In the genomic region with DNA sequence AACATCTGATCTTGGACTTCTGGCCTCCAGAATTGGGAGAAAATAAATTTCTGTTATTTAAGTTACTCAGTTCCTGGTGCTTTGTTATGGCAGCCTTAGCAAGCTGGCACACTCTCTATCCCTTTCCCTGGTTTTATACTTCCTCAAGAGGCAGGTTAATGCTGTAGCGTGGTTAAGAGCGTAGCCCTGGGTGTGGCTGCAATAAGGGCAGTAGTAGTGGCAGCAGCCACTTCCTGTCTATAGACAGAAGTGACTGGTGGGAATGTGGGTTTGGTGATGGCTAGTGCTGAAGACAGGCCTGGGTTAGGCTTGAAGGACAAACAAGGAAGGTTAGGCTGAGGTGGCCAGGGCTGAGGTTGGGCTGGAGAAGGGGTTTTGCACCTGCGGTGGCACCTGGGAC, we compare ENCODE assay signal across 12 cellular contexts. TPM values are rescaled to one million over a fixed set of nuclear protein-coding genes. Genes with fewer than 3 reads are reported as not detected.
DNase-seq lines count a peak whose midpoint lies in the region; ATAC-seq, FAIRE-seq and TF ChIP-seq lines count a peak whose summit lies in the region.
"Had no signal": no experiment of that assay in that cellular context is flagged by ENCODE, and none has a peak within 500 bp of the region (broad histone marks: within the 10 kb centered on the region; RNA-seq: fewer than 3 reads in every experiment).

No MANE protein-coding gene starts in this region.

- CTCF ChIA-PET in GM12878 (lab: Yijun Ruan, JAX) (interaction anchor here (1.2 to 2.0 kb wide), 2 partner anchors 13 to 36 kb away, joined by 4 to 5 read pairs; no protein-coding TSS in a partner anchor), RWPE1 (lab: Yijun Ruan, JAX) (interaction anchor here (0.7 kb wide), 1 partner anchor 514 kb away, joined by 3 read pairs; no protein-coding TSS in a partner anchor)

- POLR2A ChIA-PET in GM12878 (lab: Charles Lee) (interaction anchor here (1.0 kb wide), 1 partner anchor 62 kb away, joined by 3 read pairs; no protein-coding TSS in a partner anchor), RWPE1 (lab: Yijun Ruan, JAX; ENCODE audit: low non-redundant PET) (no interaction called here)

- H3K4me2 ChIP-seq in GM12878 (ENCODE audit: control insufficient read depth, insufficient read depth) = no peak overlapping the region

- TF ChIP-seq POLR2A in GM12878 (IDR thresholded peaks at IDR 0.05; ENCODE audit: low read depth, low read length) = no peak

- H3K27me3 ChIP-seq in GM12878 (replicated peaks in 1 of 2; ENCODE audit: control insufficient read depth in 2 of 2, insufficient read depth in 2 of 2, low read length in 1 of 2) = no peaks in the 10 kb centered on the region

- no peak for FAIRE-seq in GM12878 (lab: Jason Lieb, UNC)
- FAIRE-seq: bronchial epithelial cell had no signal

- intact Hi-C loops in GM12878 (cut with micrococcal nuclease; ENCODE audit: unreplicated experiment) = no loop called here
- intact Hi-C loops in natural killer cell (cut with micrococcal nuclease) = loop anchor here (5.0 kb wide), 1 partner anchor 33 kb away; no protein-coding TSS in a partner anchor

- RAD21 ChIA-PET in GM12878 (lab: Charles Lee; ENCODE audit: unreplicated experiment) = no interaction called here

- peaks cover 2% of the 10 kb centered on the region; the same call in 1 of the 2 replicates for H3K79me2 ChIP-seq in GM12878 (ENCODE audit: control insufficient read depth, insufficient read depth, low read length)

- SMC1A ChIA-PET in GM12878 (lab: Charles Lee; ENCODE audit: uncharacterized antibody, unreplicated experiment) = no interaction called here

- TF ChIP-seq RAD21 in GM12878 (IDR thresholded peaks at IDR 0.05; ENCODE audit: insufficient read depth, low read depth, low read length) = no peak

- 85% methylated on average over 3 of the region's 3 CpGs for WGBS in GM12878 (ENCODE audit: insufficient coverage, insufficient replicate concordance, low lambda C conversion rate, missing lambda C conversion rate)

- ATAC-seq in GM12878 = no peak
- ATAC-seq in natural killer cell = peak; percentile 27 to 62 (median 47)
- no peak for ATAC-seq in HG02588 (IDR thresholded peaks at IDR 0.05; ENCODE audit: unreplicated experiment)
- ATAC-seq: gastrocnemius medialis; stimulated activated naive B cell treated with anti-CD40 and anti-IgM and Interleukin-4, amounts not matched to agents 10 μg/mL and 1 μg/mL and 100 μg/mL, for 72 hours had no signal

- no peaks in the 10 kb centered on the region for H3K36me3 Mint-ChIP-seq in natural killer cell
- H3K36me3 Mint-ChIP-seq: stimulated activated naive B cell treated with anti-CD40 and anti-IgM and Interleukin-4, amounts not matched to agents 10 μg/mL and 1 μg/mL and 100 μg/mL, for 72 hours had no signal

- in situ Hi-C loops in GM12878 (cut with MboI) = no loop called here

- H3K9ac ChIP-seq in GM12878 (ENCODE audit: control insufficient read depth, insufficient read depth, low read length) = no peak overlapping the region

- H3K9me3 ChIP-seq in GM12878 (replicated peaks; ENCODE audit: control insufficient read depth, insufficient read depth, low read length) = no peaks in the 10 kb centered on the region
- H3K9me3 ChIP-seq: gastrocnemius medialis had no signal

- H3K36me3 ChIP-seq in GM12878 (ENCODE audit: control insufficient read depth in 2 of 2, insufficient read depth in 2 of 2, low read length in 1 of 2) = no peaks in the 10 kb centered on the region
- H3K36me3 ChIP-seq: gastrocnemius medialis had no signal

- H3K4me1 Mint-ChIP-seq in natural killer cell = peaks cover 34 to 59% of the 10 kb centered on the region in 2 donors

- peaks cover 6% of the 10 kb centered on the region for H3K4me1 ChIP-seq in GM12878 (ENCODE audit: control insufficient read depth, insufficient read depth, low read length)

- no peaks in the 10 kb centered on the region for H3K27me3 Mint-ChIP-seq in natural killer cell (ENCODE audit: low read depth in 2 of 2)

- peak overlapping the region; percentile 75 for H3K4me3 Mint-ChIP-seq in natural killer cell
- H3K4me3 Mint-ChIP-seq: stimulated activated naive B cell treated with anti-CD40 and anti-IgM and Interleukin-4, amounts not matched to agents 10 μg/mL and 1 μg/mL and 100 μg/mL, for 72 hours had no signal

- no peak overlapping the region for H2AFZ ChIP-seq in GM12878 (ENCODE audit: control insufficient read depth, low read depth, low read length)

- peak overlapping the region; percentile 58 to 82 for H3K27ac Mint-ChIP-seq in natural killer cell
- H3K27ac Mint-ChIP-seq: stimulated activated naive B cell treated with anti-CD40 and anti-IgM and Interleukin-4, amounts not matched to agents 10 μg/mL and 1 μg/mL and 100 μg/mL, for 72 hours had no signal

- TF ChIP-seq CTCF in GM12878 (IDR thresholded peaks at IDR 0.05 in 2 of 3, conservative IDR thresholded peaks at IDR 0.05 in 1 of 3; ENCODE audit: control insufficient read depth in 2 of 3, extremely low read depth in 1 of 3, insufficient read depth in 1 of 3, low read depth in 3 of 3, low read length in 3 of 3) = no peak
- no peak for TF ChIP-seq CTCF in natural killer cell (IDR thresholded peaks at IDR 0.05)
- no peak for TF ChIP-seq CTCF in RWPE1 (conservative IDR thresholded peaks at IDR 0.05; ENCODE audit: low read depth)

- no peak overlapping the region for H3K27ac ChIP-seq in GM12878 (ENCODE audit: control insufficient read depth, insufficient read depth)
- no peak overlapping the region for H3K27ac ChIP-seq in RWPE1
- H3K27ac ChIP-seq: gastrocnemius medialis had no signal

- TF ChIP-seq EP300 in GM12878 (IDR thresholded peaks at IDR 0.05; ENCODE audit: borderline replicate concordance in 1 of 2, control insufficient read depth in 1 of 2, low read depth in 2 of 2, low read length in 2 of 2) = no peak

- peaks cover 3% of the 10 kb centered on the region; the same call in 1 of the 2 replicates for H4K20me1 ChIP-seq in GM12878 (ENCODE audit: control insufficient read depth, insufficient read depth)

- no TSS peak for BruUV-seq in GM12878 (replicated peaks; lab: Mats Ljungman, UMichigan)

- no peak overlapping the region for H3K4me3 ChIP-seq in GM12878
- H3K4me3 ChIP-seq: gastrocnemius medialis had no signal

- no peaks in the 10 kb centered on the region for H3K9me3 Mint-ChIP-seq in natural killer cell
- H3K9me3 Mint-ChIP-seq: stimulated activated naive B cell treated with anti-CD40 and anti-IgM and Interleukin-4, amounts not matched to agents 10 μg/mL and 1 μg/mL and 100 μg/mL, for 72 hours had no signal

- DNase-seq in DMS153 treated with DMSO at 0.1 percent for 48 hours (lab: John Stamatoyannopoulos, UW; ENCODE audit: unreplicated experiment) (peak; percentile 72), LoVo (ENCODE audit: low spot score) (peak; percentile 84), GM12878 (ENCODE audit: low read depth, low spot score) (no peak), natural killer cell (no peak), RWPE1 (ENCODE audit: low spot score) (no peak), NCI-H146 treated with DMSO at 0.1 percent for 48 hours (lab: John Stamatoyannopoulos, UW; ENCODE audit: unreplicated experiment) (no peak)
- DNase-seq in stimulated activated CD4-positive, alpha-beta T cell treated with anti-CD3 and anti-CD28 coated beads, Interleukin-4, amount 100 ng/mL, for 4 hours = no peak
- DNase-seq: stimulated activated CD4-positive, alpha-beta T cell treated with anti-CD3 and anti-CD28 coated beads, Interleukin-12 subunit alpha, Interleukin-12 subunit beta, amount 100 ng/mL, for 4 hours; stimulated activated naive B cell treated with anti-CD40 and anti-IgM and Interleukin-4, amounts not matched to agents 10 μg/mL and 1 μg/mL and 100 μg/mL, for 72 hours had no signal

TF ChIP-seq in GM12878, 131 proteins besides CTCF, POLR2A, EP300 and RAD21:
- TF ChIP-seq SPI1 (IDR thresholded peaks at IDR 0.05; ENCODE audit: borderline replicate concordance, insufficient read depth, low read depth, low read length) (peak; percentile 7; the same call in 1 of the 2 replicates), IKZF2 (IDR thresholded peaks at IDR 0.05) (no peak)
TF ChIP-seq in GM12878: peak in this region for 1.

RNA-seq across cellular contexts. Expression of a gene that starts 3.6 kb away (rescaled TPM):
- total RNA-seq in GM12878 (2013; cell fraction: nucleolus; rRNA removed) = 17.5 and 21.3 TPM in 2 replicates
- total RNA-seq in GM12878 (2014; rRNA removed) = 23.1 and 25.6 TPM in 2 replicates
- total RNA-seq in GM12878 (2014; rRNA removed; fragmentation: Illumina TruSeq; extraction: Trizol) = 12.0 and 12.3 TPM in 2 replicates
- 13.6 and 16.1 TPM in 2 replicates for total RNA-seq in GM12878 (2021)
- polyA plus RNA-seq in GM12878 (2011; ENCODE audit: low read depth) = 15.6 TPM
- polyA plus RNA-seq in GM12878 (2011; rRNA removed) = 34.2 and 45.4 TPM in 2 replicates
- 24.5 and 31.9 TPM in 2 replicates for polyA plus RNA-seq in GM12878 (2011; cell fraction: cytosol; rRNA removed)
- 20.1 and 27.1 TPM in 2 replicates for polyA plus RNA-seq in GM12878 (2011; cell fraction: nucleus; rRNA removed)
- 19.7 and 39.6 TPM in 2 replicates for polyA plus RNA-seq in GM12878 (2012)
- polyA plus RNA-seq in GM12878 (2014; fragmentation: Illumina TruSeq; extraction: Trizol) = 7.7 and 8.6 TPM in 2 replicates
- polyA plus RNA-seq in GM12878 (2014; fragmentation: Nextera tagmentation; extraction: Ambion mirVana) = 1 to 10 TPM; 1.5 to 6.4 TPM
- polyA plus RNA-seq in GM12878 (2014; rRNA removed) = 21.3 and 28.6 TPM in 2 replicates
- 10 to 100 TPM; 28.2 to 30.6 TPM for polyA plus RNA-seq in GM12878 (2016; fragmentation: Nextera tagmentation; extraction: Ambion mirVana)
- polyA minus RNA-seq in GM12878 (2011; rRNA and poly(A)+ RNA removed) = 9.8 and 14.3 TPM in 2 replicates
- 4.4 and 8.1 TPM in 2 replicates for polyA minus RNA-seq in GM12878 (2011; cell fraction: cytosol; rRNA and poly(A)+ RNA removed)
- polyA minus RNA-seq in GM12878 (2011; cell fraction: nucleus; rRNA and poly(A)+ RNA removed) = 5.0 and 5.9 TPM in 2 replicates
- total RNA-seq in natural killer cell = 10 to 100 TPM; 10.8 to 35.7 (median 17.1) TPM

Comparison
In these comparisons a context has a peak if more than half of its experiments do, and no peak if none do; other contexts are left out.
1. DNase-seq: peak in DMS153 treated with DMSO at 0.1 percent for 48 hours (single experiment) and LoVo (single experiment); none in GM12878 (single experiment), natural killer cell (single experiment), stimulated activated CD4-positive, alpha-beta T cell treated with anti-CD3 and anti-CD28 coated beads, Interleukin-4, amount 100 ng/mL, for 4 hours (0 of 2), RWPE1 (single experiment) and NCI-H146 treated with DMSO at 0.1 percent for 48 hours (single experiment).
2. ATAC-seq: peak in natural killer cell (3 of 3); none in GM12878 (single experiment) and HG02588 (single experiment).